ENCODE assay signal across 12 cellular contexts in genomic region chr5:131270809-131271208, GRCh38. TPM values are rescaled to one million over a fixed set of nuclear protein-coding genes. Genes with fewer than 3 reads are reported as not detected.
DNase-seq lines count a peak whose midpoint lies in the region; ATAC-seq and TF ChIP-seq lines count a peak whose summit lies in the region.
"Had no signal": no experiment of that assay in that cellular context is flagged by ENCODE, and none has a peak within 500 bp of the region (broad histone marks: within the 10 kb centered on the region; RNA-seq: fewer than 3 reads in every experiment).

No MANE protein-coding gene starts in this region.

- DNase-seq in EH (ENCODE audit: low read depth) (peak; percentile 77), LoVo (ENCODE audit: low spot score) (peak; percentile 71), amniotic epithelial cell (ENCODE audit: low read depth) (peak; percentile 71), natural killer cell (no peak), NCI-H774 (lab: John Stamatoyannopoulos, UW) (no peak), mucosa of gallbladder (ENCODE audit: low spot score) (no peak), OCI-M1 (lab: John Stamatoyannopoulos, UW) (no peak)
- DNase-seq in stimulated activated CD4-positive, alpha-beta T cell treated with anti-CD3 and anti-CD28 coated beads, Interleukin-4, amount 100 ng/mL, for 1 hour: no peak
- DNase-seq: caudate nucleus; hippocampal formation; MG63; NK-92 treated with Interleukin-12 subunit alpha and Interleukin-12 subunit beta, amount 100 ng/mL, for 24 hours had no signal

- no peaks in the 10 kb centered on the region for H3K36me3 Mint-ChIP-seq in natural killer cell

- intact Hi-C loops in natural killer cell (cut with micrococcal nuclease): no loop called here

- peaks cover 55 to 66% of the 10 kb centered on the region in 2 donors for H3K4me1 Mint-ChIP-seq in natural killer cell

- ATAC-seq in natural killer cell: no peak

- H3K27me3 Mint-ChIP-seq in natural killer cell (ENCODE audit: low read depth in 2 of 2): no peaks in the 10 kb centered on the region

- peak overlapping the region; percentile 77 to 83 for H3K27ac Mint-ChIP-seq in natural killer cell

- TF ChIP-seq CTCF in natural killer cell (IDR thresholded peaks at IDR 0.05): no peak

- H3K4me3 Mint-ChIP-seq in natural killer cell: peak overlapping the region; percentile 45

- no peaks in the 10 kb centered on the region for H3K9me3 Mint-ChIP-seq in natural killer cell

RNA-seq across cellular contexts. Expression of gene CDC42SE2, which starts 7.0 kb away (rescaled TPM):
- total RNA-seq in natural killer cell: 100 to 1,000 TPM; 140 to 183 (median 166) TPM
- total RNA-seq in mucosa of gallbladder: 47.6 TPM

Comparison
In these comparisons a context has a peak if more than half of its experiments do, and no peak if none do; other contexts are left out.
1. DNase-seq: peak in EH (single experiment), LoVo (single experiment) and amniotic epithelial cell (single experiment); none in natural killer cell (single experiment), NCI-H774 (single experiment), stimulated activated CD4-positive, alpha-beta T cell treated with anti-CD3 and anti-CD28 coated beads, Interleukin-4, amount 100 ng/mL, for 1 hour (single experiment), mucosa of gallbladder (single experiment) and OCI-M1 (single experiment).